In the genomic region with DNA sequence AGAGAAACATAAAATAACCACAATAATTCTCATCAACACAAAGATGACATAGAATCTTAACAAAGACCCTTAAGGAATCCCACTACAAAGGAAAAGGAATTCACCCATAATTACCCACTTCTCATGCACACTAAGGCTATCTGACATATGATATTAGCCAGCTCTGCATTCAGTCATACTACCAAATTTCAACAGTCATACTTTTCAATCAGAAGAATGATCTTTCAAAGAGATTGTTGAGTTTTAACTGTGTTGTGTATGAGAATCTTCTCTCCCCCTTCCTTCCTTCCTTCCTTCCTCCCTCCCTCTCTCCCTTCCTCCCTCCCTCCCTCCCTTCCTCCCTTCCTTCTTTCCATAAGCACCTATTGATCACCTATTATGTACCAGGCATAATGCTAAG, we compare ENCODE assay signal across 2 cellular contexts.
TF ChIP-seq lines count a peak whose summit lies in the region.

No MANE protein-coding gene starts in this region.

TF ChIP-seq in HepG2, 621 proteins besides CTCF, POLR2A, EP300 and RAD21:
- TF ChIP-seq HNRNPK (IDR thresholded peaks at IDR 0.05; ENCODE audit: low read depth, low read length, poor library complexity, severe bottlenecking) (peak; percentile 75), PCBP1 (IDR thresholded peaks at IDR 0.05; ENCODE audit: borderline replicate concordance, low read depth, low read length) (0 out of 2 replicates have a peak, but pooled peaks have one; percentile 42)
- TF ChIP-seq, protein P1, sequence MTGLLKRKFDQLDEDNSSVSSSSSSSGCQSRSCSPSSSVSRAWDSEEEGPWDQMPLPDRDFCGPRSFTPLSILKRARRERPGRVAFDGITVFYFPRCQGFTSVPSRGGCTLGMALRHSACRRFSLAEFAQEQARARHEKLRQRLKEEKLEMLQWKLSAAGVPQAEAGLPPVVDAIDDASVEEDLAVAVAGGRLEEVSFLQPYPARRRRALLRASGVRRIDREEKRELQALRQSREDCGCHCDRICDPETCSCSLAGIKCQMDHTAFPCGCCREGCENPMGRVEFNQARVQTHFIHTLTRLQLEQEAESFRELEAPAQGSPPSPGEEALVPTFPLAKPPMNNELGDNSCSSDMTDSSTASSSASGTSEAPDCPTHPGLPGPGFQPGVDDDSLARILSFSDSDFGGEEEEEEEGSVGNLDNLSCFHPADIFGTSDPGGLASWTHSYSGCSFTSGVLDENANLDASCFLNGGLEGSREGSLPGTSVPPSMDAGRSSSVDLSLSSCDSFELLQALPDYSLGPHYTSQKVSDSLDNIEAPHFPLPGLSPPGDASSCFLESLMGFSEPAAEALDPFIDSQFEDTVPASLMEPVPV (CRISPR knock-in tag; IDR thresholded peaks at IDR 0.05), result no peak

TF ChIP-seq in GM12878, 131 proteins besides CTCF, POLR2A, EP300 and RAD21:
- TF ChIP-seq PAX5 (IDR thresholded peaks at IDR 0.05; ENCODE audit: borderline replicate concordance, low read depth, low read length) (no peak), RAD51 (IDR thresholded peaks at IDR 0.05) (no peak), ZNF384 (IDR thresholded peaks at IDR 0.05; ENCODE audit: borderline replicate concordance, low read depth, low read length) (no peak), NR2C2 (IDR thresholded peaks at IDR 0.05; ENCODE audit: borderline replicate concordance, control insufficient read depth, insufficient read length, low read depth) (no peak), ZSCAN29 (IDR thresholded peaks at IDR 0.05) (no peak), NR2F1 (conservative IDR thresholded peaks at IDR 0.05) (no peak), EZH2 (IDR thresholded peaks at IDR 0.05; ENCODE audit: borderline replicate concordance, control insufficient read depth, low read depth, low read length) (no peak), SP1 (IDR thresholded peaks at IDR 0.05; ENCODE audit: low read depth, low read length) (no peak), E2F8 (IDR thresholded peaks at IDR 0.05; ENCODE audit: low read depth, partially characterized antibody) (no peak), CEBPZ (IDR thresholded peaks at IDR 0.05; ENCODE audit: low read depth, low read length) (no peak), NFXL1 (IDR thresholded peaks at IDR 0.05; ENCODE audit: borderline replicate concordance) (no peak), ZNF274 (IDR thresholded peaks at IDR 0.05; ENCODE audit: insufficient read depth, insufficient read length) (no peak)
TF ChIP-seq in GM12878: peak in this region for 0.
